ENCODE assay signal across 28 cellular contexts in the genomic region with DNA sequence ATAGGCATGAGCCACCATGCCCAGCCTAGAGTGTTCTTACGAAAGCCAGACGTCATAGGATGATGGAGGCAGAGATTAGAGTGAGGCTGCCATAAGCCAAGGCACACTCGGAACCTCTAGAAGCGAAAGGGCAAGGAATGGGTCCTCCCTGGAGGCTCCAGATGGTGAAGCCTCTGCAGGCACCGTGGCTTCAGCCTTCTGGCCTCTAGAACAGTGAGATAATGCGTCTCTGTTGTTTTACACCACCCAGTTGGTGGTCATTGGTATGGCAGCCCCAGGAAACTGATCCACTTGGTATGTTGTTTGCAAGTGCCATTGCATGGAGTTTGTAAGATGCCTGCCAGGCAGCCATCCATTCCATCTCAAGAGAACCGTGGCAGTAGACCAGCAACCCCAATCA.
"Had no signal": no experiment of that assay in that cellular context is flagged by ENCODE, and none has a peak within 500 bp of the region (broad histone marks: within the 10 kb centered on the region; RNA-seq: fewer than 3 reads in every experiment).

No MANE protein-coding gene starts in this region.

- H3K27me3 ChIP-seq: brain microvascular endothelial cell, foreskin keratinocyte, gastrocnemius medialis had no signal

- H3K4me1 ChIP-seq: esophagus muscularis mucosa, foreskin keratinocyte, gastrocnemius medialis had no signal

- H3K36me3 Mint-ChIP-seq: activated CD4-positive, alpha-beta memory T cell treated with anti-CD3 and anti-CD28 coated beads for 36 hours; activated naive CD4-positive, alpha-beta T cell treated with anti-CD3 and anti-CD28 coated beads, Interleukin-2, amount 10 ng/mL, durations not matched to agents 7 days and 5 days; activated naive CD4-positive, alpha-beta T cell treated with anti-CD3 and anti-CD28 coated beads, Interleukin-2, amount 50 U/mL, for 72 hours; activated naive CD8-positive, alpha-beta T cell treated with anti-CD3 and anti-CD28 coated beads, Interleukin-2, amount 10 ng/mL, durations not matched to agents 7 days and 5 days had no signal

- H3K36me3 ChIP-seq: brain microvascular endothelial cell, esophagus muscularis mucosa, gastrocnemius medialis, heart left ventricle had no signal

- H3K4me3 Mint-ChIP-seq: activated CD4-positive, alpha-beta memory T cell treated with anti-CD3 and anti-CD28 coated beads for 36 hours; activated CD4-positive, alpha-beta T cell treated with anti-CD3 and anti-CD28 coated beads for 36 hours; activated CD4-positive, alpha-beta T cell treated with anti-CD3 and anti-CD28 coated beads, Interleukin-2, amount 10 ng/mL, durations not matched to agents 24 days and 14 days; activated naive CD4-positive, alpha-beta T cell treated with anti-CD3 and anti-CD28 coated beads, Interleukin-2, amount 10 ng/mL, durations not matched to agents 7 days and 5 days; activated naive CD8-positive, alpha-beta T cell treated with anti-CD3 and anti-CD28 coated beads, Interleukin-2, amount 10 ng/mL, durations not matched to agents 7 days and 5 days; activated T-cell treated with anti-CD3 and anti-CD28 coated beads, Interleukin-2, amount 50 U/mL, for 4 hours; activated T-helper 17 cell treated with anti-CD3 and anti-CD28 coated beads, Interleukin-2, amount 50 U/mL, for 72 hours; central memory CD8-positive, alpha-beta T cell; effector memory CD8-positive, alpha-beta T cell had no signal

- H3K27ac Mint-ChIP-seq: activated CD4-positive, alpha-beta memory T cell treated with anti-CD3 and anti-CD28 coated beads for 36 hours; activated CD4-positive, alpha-beta T cell treated with anti-CD3 and anti-CD28 coated beads for 36 hours; activated CD4-positive, alpha-beta T cell treated with anti-CD3 and anti-CD28 coated beads, Interleukin-2, amount 10 ng/mL, durations not matched to agents 24 days and 14 days; activated naive CD4-positive, alpha-beta T cell treated with anti-CD3 and anti-CD28 coated beads, Interleukin-2, amount 10 ng/mL, durations not matched to agents 7 days and 5 days; activated naive CD4-positive, alpha-beta T cell treated with anti-CD3 and anti-CD28 coated beads, Interleukin-2, amount 50 U/mL, for 72 hours; activated naive CD8-positive, alpha-beta T cell treated with anti-CD3 and anti-CD28 coated beads, Interleukin-2, amount 10 ng/mL, durations not matched to agents 7 days and 5 days; activated T-helper 17 cell treated with anti-CD3 and anti-CD28 coated beads, Interleukin-2, amount 50 U/mL, for 72 hours; effector memory CD8-positive, alpha-beta T cell had no signal

- ATAC-seq: activated CD4-positive, alpha-beta T cell treated with anti-CD3 and anti-CD28 coated beads for 36 hours; activated naive CD4-positive, alpha-beta T cell treated with anti-CD3 and anti-CD28 coated beads, Interleukin-2, amount 50 U/mL, for 72 hours; activated T-cell treated with anti-CD3 and anti-CD28 coated beads, Interleukin-2, amount 50 U/mL, for 4 hours; activated T-helper 17 cell treated with anti-CD3 and anti-CD28 coated beads, Interleukin-2, amount 50 U/mL, for 72 hours; effector memory CD8-positive, alpha-beta T cell; foreskin keratinocyte; gastrocnemius medialis; heart left ventricle had no signal

- H3K4me3 ChIP-seq: esophagus muscularis mucosa, gastrocnemius medialis, heart left ventricle had no signal

- H3K27me3 Mint-ChIP-seq: activated CD4-positive, alpha-beta T cell treated with anti-CD3 and anti-CD28 coated beads for 36 hours; activated CD4-positive, alpha-beta T cell treated with anti-CD3 and anti-CD28 coated beads, Interleukin-2, amount 10 ng/mL, durations not matched to agents 24 days and 14 days; activated naive CD4-positive, alpha-beta T cell treated with anti-CD3 and anti-CD28 coated beads, Interleukin-2, amount 10 ng/mL, durations not matched to agents 7 days and 5 days; activated naive CD8-positive, alpha-beta T cell treated with anti-CD3 and anti-CD28 coated beads, Interleukin-2, amount 10 ng/mL, durations not matched to agents 7 days and 5 days; activated T-helper 17 cell treated with anti-CD3 and anti-CD28 coated beads, Interleukin-2, amount 50 U/mL, for 72 hours had no signal

- FAIRE-seq: astrocyte, bronchial epithelial cell had no signal

- DNase-seq: activated CD4-positive, alpha-beta memory T cell treated with anti-CD3 and anti-CD28 coated beads for 36 hours; activated CD4-positive, alpha-beta T cell treated with anti-CD3 and anti-CD28 coated beads for 36 hours; activated CD4-positive, alpha-beta T cell treated with anti-CD3 and anti-CD28 coated beads, Interleukin-2, amount 10 ng/mL, durations not matched to agents 24 days and 14 days; activated CD4-positive, CD25-positive, alpha-beta regulatory T cell; activated CD4-positive, CD25-positive, alpha-beta regulatory T cell treated with anti-CD3 and anti-CD28 coated beads, Interleukin-2, amount 50 U/mL, for 72 hours; activated gamma-delta T cell; activated naive CD4-positive, alpha-beta T cell; activated naive CD4-positive, alpha-beta T cell treated with anti-CD3 and anti-CD28 coated beads, Interleukin-2, amount 10 ng/mL, durations not matched to agents 7 days and 5 days; activated naive CD8-positive, alpha-beta T cell treated with anti-CD3 and anti-CD28 coated beads, Interleukin-2, amount 10 ng/mL, durations not matched to agents 7 days and 5 days; activated T-cell treated with anti-CD3 and anti-CD28 coated beads, Interleukin-2, amount 50 U/mL, for 4 hours; anterior cingulate cortex; brain microvascular endothelial cell; cortex of kidney; dermis blood vessel endothelial cell; effector CD4-positive, alpha-beta T cell; effector memory CD8-positive, alpha-beta T cell; erythroblast; foreskin keratinocyte; gastrocnemius medialis; glutamatergic neuron; heart left ventricle; T-helper 2 cell had no signal

- H3K9me3 ChIP-seq: esophagus muscularis mucosa, gastrocnemius medialis, heart left ventricle had no signal

- H3K27ac ChIP-seq: brain microvascular endothelial cell, esophagus muscularis mucosa, foreskin keratinocyte, gastrocnemius medialis, heart left ventricle had no signal

- H3K4me1 Mint-ChIP-seq: activated CD4-positive, alpha-beta T cell treated with anti-CD3 and anti-CD28 coated beads for 36 hours; activated CD4-positive, alpha-beta T cell treated with anti-CD3 and anti-CD28 coated beads, Interleukin-2, amount 10 ng/mL, durations not matched to agents 24 days and 14 days; activated naive CD4-positive, alpha-beta T cell treated with anti-CD3 and anti-CD28 coated beads, Interleukin-2, amount 10 ng/mL, durations not matched to agents 7 days and 5 days; activated naive CD8-positive, alpha-beta T cell treated with anti-CD3 and anti-CD28 coated beads, Interleukin-2, amount 10 ng/mL, durations not matched to agents 7 days and 5 days; activated T-helper 17 cell treated with anti-CD3 and anti-CD28 coated beads, Interleukin-2, amount 50 U/mL, for 72 hours; central memory CD8-positive, alpha-beta T cell had no signal

- H3K9me3 Mint-ChIP-seq: activated CD4-positive, alpha-beta memory T cell treated with anti-CD3 and anti-CD28 coated beads for 36 hours; activated CD4-positive, alpha-beta T cell treated with anti-CD3 and anti-CD28 coated beads, Interleukin-2, amount 10 ng/mL, durations not matched to agents 24 days and 14 days; activated T-cell treated with anti-CD3 and anti-CD28 coated beads, Interleukin-2, amount 50 U/mL, for 4 hours; activated T-helper 17 cell treated with anti-CD3 and anti-CD28 coated beads, Interleukin-2, amount 50 U/mL, for 72 hours; central memory CD8-positive, alpha-beta T cell; effector memory CD8-positive, alpha-beta T cell had no signal
